In the genomic region with DNA sequence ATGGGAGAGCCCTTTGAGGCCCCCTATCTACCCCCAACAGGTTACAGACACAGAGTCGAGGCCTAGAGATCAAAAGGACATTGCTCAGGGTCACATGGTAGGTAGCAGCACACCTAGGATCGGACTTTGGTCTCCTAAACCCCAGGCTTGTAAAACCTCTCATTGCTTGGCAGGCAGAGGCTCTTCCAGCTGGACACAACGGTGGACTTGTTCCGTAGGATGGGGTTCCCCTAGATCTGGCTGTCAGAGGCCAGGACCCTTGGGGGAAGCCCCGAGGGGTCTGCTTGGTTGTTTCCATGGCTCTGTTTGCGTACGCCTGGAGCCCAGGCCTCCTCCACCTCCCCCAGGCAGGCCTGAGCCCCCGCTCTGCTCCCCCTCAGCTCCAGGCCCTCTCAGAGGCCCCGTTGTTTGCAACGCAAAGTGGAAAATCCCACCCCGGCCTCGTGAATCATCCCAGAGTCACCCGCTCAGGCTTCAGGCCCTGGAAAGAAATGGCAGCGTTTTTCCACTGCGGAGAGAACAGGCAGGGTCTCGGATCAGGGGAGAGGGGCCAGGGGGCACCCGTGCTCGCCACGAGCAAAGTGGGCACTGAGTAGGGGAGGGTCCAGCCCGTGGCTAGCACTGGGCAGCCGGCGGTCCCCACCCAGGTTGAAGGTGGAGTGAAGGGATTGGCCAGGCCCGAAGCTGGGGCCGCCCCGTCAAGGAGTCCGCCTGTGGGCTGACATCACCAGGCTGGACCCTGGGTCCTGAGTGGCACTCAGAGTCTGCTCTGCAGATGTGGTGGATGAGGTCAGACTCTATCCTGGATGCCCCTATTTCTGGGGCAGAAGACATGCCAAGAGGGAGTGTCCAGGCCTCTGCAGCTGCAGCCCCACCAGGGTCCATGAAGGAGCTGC, we compare ENCODE assay signal across 11 cellular contexts. TPM values are rescaled to one million over a fixed set of nuclear protein-coding genes. Genes with fewer than 3 reads are reported as not detected.
A peak's percentile ranks its signal among the peaks of the same experiment; 100 is the strongest.
DNase-seq lines count a peak whose midpoint lies in the region; ATAC-seq and TF ChIP-seq lines count a peak whose summit lies in the region.
"Had no signal": no experiment of that assay in that cellular context is flagged by ENCODE, and none has a peak within 500 bp of the region (broad histone marks: within the 10 kb centered on the region; RNA-seq: fewer than 3 reads in every experiment).

No MANE protein-coding gene starts in this region.

- H3K9ac ChIP-seq in neuronal stem cell (ENCODE audit: low read depth, low read length, poor library complexity), result no peak overlapping the region

- no peaks in the 10 kb centered on the region for H3K79me1 ChIP-seq in neuronal stem cell (ENCODE audit: low read depth, low read length)

- DNase-seq in AG08396 (ENCODE audit: low spot score) (peak; percentile 71), WTC11 (ENCODE audit: low spot score) (no peak), head of caudate nucleus (peak in 41 of 42 donors; percentile 21 to 89 (median 61)), neuronal stem cell (ENCODE audit: low spot score) (no peak)
- DNase-seq in CD4-positive, alpha-beta T cell, result no peak
- DNase-seq in stimulated activated CD4-positive, alpha-beta T cell treated with anti-CD3 and anti-CD28 coated beads, Interleukin-4, amount 100 ng/mL, for 1 hour, result no peak
- DNase-seq in activated CD4-positive, alpha-beta memory T cell treated with anti-CD3 and anti-CD28 coated beads for 36 hours, result no peak
- DNase-seq: naive B cell, NCI-H2227 treated with DMSO at 0.1 percent for 48 hours, T-cell had no signal

- peak overlapping the region; percentile 45 for H2AK5ac ChIP-seq in neuronal stem cell (ENCODE audit: low read depth, low read length)

- H3K18ac ChIP-seq in neuronal stem cell (ENCODE audit: low read length), result peak overlapping the region; percentile 84

- peaks cover 1 to 5% of the 10 kb centered on the region in 2 donors for H3K36me3 ChIP-seq in neuronal stem cell (replicated peaks in 1 of 2; ENCODE audit: control insufficient read depth in 2 of 2, insufficient read depth in 2 of 2, low read length in 2 of 2)

- H3K4me3 Mint-ChIP-seq in WTC11, result no peak overlapping the region
- H3K4me3 Mint-ChIP-seq in CD4-positive, alpha-beta T cell, result no peak overlapping the region
- H3K4me3 Mint-ChIP-seq in activated CD4-positive, alpha-beta memory T cell treated with anti-CD3 and anti-CD28 coated beads for 36 hours, result no peak overlapping the region
- H3K4me3 Mint-ChIP-seq: naive B cell, T-cell had no signal

- no peak overlapping the region for H2AFZ ChIP-seq in neuronal stem cell (ENCODE audit: low read length)

- CTCF ChIA-PET in WTC11 (lab: Charles Lee), result interaction anchor here (0.6 to 3.0 kb wide), 4 partner anchors 20 to 113 kb away, joined by 3 to 12 read pairs (median 6); a partner anchor contains a TSS
- CTCF ChIA-PET in CD4-positive, alpha-beta T cell (lab: Charles Lee), result no interaction called here
- CTCF ChIA-PET in activated CD4-positive, alpha-beta memory T cell treated with anti-CD3 and anti-CD28 coated beads for 36 hours (lab: Charles Lee), result no interaction called here

- intact Hi-C loops in head of caudate nucleus (cut with DNase I), result no loop called here
- intact Hi-C loops in CD4-positive, alpha-beta T cell (cut with DNase I, micrococcal nuclease), result no loop called here
- intact Hi-C loops in activated CD4-positive, alpha-beta memory T cell treated with anti-CD3 and anti-CD28 coated beads for 36 hours (cut with micrococcal nuclease), result no loop called here

- no peak for ATAC-seq in WTC11
- ATAC-seq in CD4-positive, alpha-beta T cell (ENCODE audit: poor library complexity), result no peak
- no peak for ATAC-seq in GM19023 (IDR thresholded peaks at IDR 0.05; ENCODE audit: unreplicated experiment)
- ATAC-seq: T-cell had no signal

- peak overlapping the region; percentile 78 for H3K14ac ChIP-seq in neuronal stem cell (ENCODE audit: low read length)

- H3K4ac ChIP-seq in neuronal stem cell (ENCODE audit: low read length), result no peak overlapping the region

- no peak overlapping the region for H3K4me2 ChIP-seq in neuronal stem cell (ENCODE audit: insufficient read depth, low read length, poor library complexity, severe bottlenecking)

- peaks cover 20 to 26% of the 10 kb centered on the region in 2 donors for H3K4me1 ChIP-seq in neuronal stem cell (ENCODE audit: control insufficient read depth in 2 of 2, insufficient read depth in 1 of 2, low read depth in 1 of 2, low read length in 2 of 2)

- H2BK15ac ChIP-seq in neuronal stem cell (ENCODE audit: low read length), result peak overlapping the region; percentile 43

- H2BK12ac ChIP-seq in neuronal stem cell (ENCODE audit: low read length), result no peak overlapping the region

- no peaks in the 10 kb centered on the region for H3K4me1 Mint-ChIP-seq in WTC11
- no peaks in the 10 kb centered on the region for H3K4me1 Mint-ChIP-seq in CD4-positive, alpha-beta T cell (ENCODE audit: low read depth)
- H3K4me1 Mint-ChIP-seq in activated CD4-positive, alpha-beta memory T cell treated with anti-CD3 and anti-CD28 coated beads for 36 hours (ENCODE audit: low read depth), result no peaks in the 10 kb centered on the region
- H3K4me1 Mint-ChIP-seq: naive B cell, T-cell had no signal

- 0 out of 2 replicates have a peak overlapping the region, but pooled peaks have one; percentile 36 for H3K27ac Mint-ChIP-seq in WTC11
- no peak overlapping the region for H3K27ac Mint-ChIP-seq in CD4-positive, alpha-beta T cell
- H3K27ac Mint-ChIP-seq in activated CD4-positive, alpha-beta memory T cell treated with anti-CD3 and anti-CD28 coated beads for 36 hours, result no peak overlapping the region
- H3K27ac Mint-ChIP-seq: naive B cell, T-cell had no signal

- TF ChIP-seq CTCF in WTC11 (IDR thresholded peaks at IDR 0.05), result no peak
- TF ChIP-seq CTCF in CD4-positive, alpha-beta T cell (IDR thresholded peaks at IDR 0.05), result no peak

- WGBS in neuronal stem cell (ENCODE audit: extremely low coverage in 2 of 2, insufficient read length in 2 of 2, insufficient replicate concordance in 1 of 2), 2 donors, result no CpG with 5 or more reads among the region's 26 CpGs

- no peaks in the 10 kb centered on the region for H3K27me3 ChIP-seq in neuronal stem cell (ENCODE audit: control insufficient read depth in 3 of 3, insufficient read depth in 3 of 3, low read depth in 1 of 3, low read length in 3 of 3)
- no peaks in the 10 kb centered on the region for H3K27me3 ChIP-seq in CD4-positive, alpha-beta T cell (ENCODE audit: control insufficient read depth, insufficient read depth, low read length)

- no peak overlapping the region for H4K91ac ChIP-seq in neuronal stem cell (ENCODE audit: low read depth, low read length, poor library complexity)

- POLR2A ChIA-PET in WTC11 (lab: Charles Lee), result no interaction called here
- POLR2A ChIA-PET in CD4-positive, alpha-beta T cell (lab: Charles Lee), result no interaction called here
- POLR2A ChIA-PET in activated CD4-positive, alpha-beta memory T cell treated with anti-CD3 and anti-CD28 coated beads for 36 hours (lab: Charles Lee), result no interaction called here

- H3K36me3 Mint-ChIP-seq in WTC11, result no peaks in the 10 kb centered on the region; the same call in 1 of the 2 replicates
- no peaks in the 10 kb centered on the region for H3K36me3 Mint-ChIP-seq in CD4-positive, alpha-beta T cell (ENCODE audit: low read depth)
- no peaks in the 10 kb centered on the region for H3K36me3 Mint-ChIP-seq in activated CD4-positive, alpha-beta memory T cell treated with anti-CD3 and anti-CD28 coated beads for 36 hours
- H3K36me3 Mint-ChIP-seq: naive B cell, T-cell had no signal

- no peaks in the 10 kb centered on the region for H3K9me3 Mint-ChIP-seq in WTC11
- H3K9me3 Mint-ChIP-seq in CD4-positive, alpha-beta T cell, result no peaks in the 10 kb centered on the region
- H3K9me3 Mint-ChIP-seq in activated CD4-positive, alpha-beta memory T cell treated with anti-CD3 and anti-CD28 coated beads for 36 hours, result no peaks in the 10 kb centered on the region
- H3K9me3 Mint-ChIP-seq: naive B cell, T-cell had no signal

- H2BK120ac ChIP-seq in neuronal stem cell (ENCODE audit: low read depth, low read length), result no peak overlapping the region

- no peaks in the 10 kb centered on the region for H3K9me3 ChIP-seq in neuronal stem cell (replicated peaks in 1 of 2; ENCODE audit: control insufficient read depth in 2 of 2, insufficient read depth in 1 of 2, low read depth in 1 of 2, low read length in 2 of 2)
- H3K9me3 ChIP-seq in CD4-positive, alpha-beta T cell (ENCODE audit: control insufficient read depth, low read length), result no peaks in the 10 kb centered on the region

- H3K4me3 ChIP-seq in neuronal stem cell (ENCODE audit: low read length in 2 of 2), result no peak overlapping the region

- H3K23ac ChIP-seq in neuronal stem cell (ENCODE audit: low read depth, low read length, poor library complexity), result no peak overlapping the region

- no peaks in the 10 kb centered on the region for H3K27me3 Mint-ChIP-seq in WTC11 (ENCODE audit: low read depth)
- H3K27me3 Mint-ChIP-seq in CD4-positive, alpha-beta T cell, result peaks cover 4% of the 10 kb centered on the region
- no peaks in the 10 kb centered on the region for H3K27me3 Mint-ChIP-seq in activated CD4-positive, alpha-beta memory T cell treated with anti-CD3 and anti-CD28 coated beads for 36 hours

- H4K8ac ChIP-seq in neuronal stem cell (ENCODE audit: low read depth, low read length), result no peak overlapping the region

- H3K27ac ChIP-seq in neuronal stem cell (replicated peaks; ENCODE audit: low read length), result no peak overlapping the region
- no peak overlapping the region for H3K27ac ChIP-seq in CD4-positive, alpha-beta T cell (ENCODE audit: low read depth, low read length)

- H2BK5ac ChIP-seq in neuronal stem cell (ENCODE audit: low read length), result no peak overlapping the region

TF ChIP-seq in WTC11, 78 proteins besides CTCF, POLR2A, EP300 and RAD21 (continues in another document):
- TF ChIP-seq ATF1 (CRISPR knock-in tag; IDR thresholded peaks at IDR 0.05) (no peak), PRRX2 (CRISPR knock-in tag; IDR thresholded peaks at IDR 0.05) (no peak)
- TF ChIP-seq, protein P1, sequence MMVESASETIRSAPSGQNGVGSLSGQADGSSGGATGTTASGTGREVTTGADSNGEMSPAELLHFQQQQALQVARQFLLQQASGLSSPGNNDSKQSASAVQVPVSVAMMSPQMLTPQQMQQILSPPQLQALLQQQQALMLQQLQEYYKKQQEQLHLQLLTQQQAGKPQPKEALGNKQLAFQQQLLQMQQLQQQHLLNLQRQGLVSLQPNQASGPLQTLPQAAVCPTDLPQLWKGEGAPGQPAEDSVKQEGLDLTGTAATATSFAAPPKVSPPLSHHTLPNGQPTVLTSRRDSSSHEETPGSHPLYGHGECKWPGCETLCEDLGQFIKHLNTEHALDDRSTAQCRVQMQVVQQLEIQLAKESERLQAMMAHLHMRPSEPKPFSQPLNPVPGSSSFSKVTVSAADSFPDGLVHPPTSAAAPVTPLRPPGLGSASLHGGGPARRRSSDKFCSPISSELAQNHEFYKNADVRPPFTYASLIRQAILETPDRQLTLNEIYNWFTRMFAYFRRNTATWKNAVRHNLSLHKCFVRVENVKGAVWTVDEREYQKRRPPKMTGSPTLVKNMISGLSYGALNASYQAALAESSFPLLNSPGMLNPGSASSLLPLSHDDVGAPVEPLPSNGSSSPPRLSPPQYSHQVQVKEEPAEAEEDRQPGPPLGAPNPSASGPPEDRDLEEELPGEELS (CRISPR knock-in tag; IDR thresholded peaks at IDR 0.05), result no peak

RNA-seq across cellular contexts. Expression of a gene that starts 19.8 kb away (rescaled TPM):
- total RNA-seq in WTC11 (2021), result 34.5 to 47.5 TPM (median 36.9 TPM) in 3 replicates
- polyA plus RNA-seq in neuronal stem cell (2013, experiment 1 of 2), result 11.1 TPM
- polyA plus RNA-seq in neuronal stem cell (2013, experiment 2 of 2), result 11.1 TPM
- 1 to 10 TPM in 1 of 2 experiments, under 1 TPM in 1; 0.87 to 1.2 TPM for total RNA-seq in CD4-positive, alpha-beta T cell
- 1 to 10 TPM; 4.0 to 4.1 TPM for total RNA-seq in activated CD4-positive, alpha-beta memory T cell treated with anti-CD3 and anti-CD28 coated beads for 36 hours

Comparison
In these comparisons a context has a peak if more than half of its experiments do, and no peak if none do; other contexts are left out.
1. DNase-seq: peak in AG08396 (single experiment) and head of caudate nucleus (41 of 42); none in WTC11 (single experiment), neuronal stem cell (single experiment), CD4-positive, alpha-beta T cell (0 of 10), stimulated activated CD4-positive, alpha-beta T cell treated with anti-CD3 and anti-CD28 coated beads, Interleukin-4, amount 100 ng/mL, for 1 hour (single experiment) and activated CD4-positive, alpha-beta memory T cell treated with anti-CD3 and anti-CD28 coated beads for 36 hours (single experiment).